Comparison of ENCODE assay signal across 26 cellular contexts in the genomic region with DNA sequence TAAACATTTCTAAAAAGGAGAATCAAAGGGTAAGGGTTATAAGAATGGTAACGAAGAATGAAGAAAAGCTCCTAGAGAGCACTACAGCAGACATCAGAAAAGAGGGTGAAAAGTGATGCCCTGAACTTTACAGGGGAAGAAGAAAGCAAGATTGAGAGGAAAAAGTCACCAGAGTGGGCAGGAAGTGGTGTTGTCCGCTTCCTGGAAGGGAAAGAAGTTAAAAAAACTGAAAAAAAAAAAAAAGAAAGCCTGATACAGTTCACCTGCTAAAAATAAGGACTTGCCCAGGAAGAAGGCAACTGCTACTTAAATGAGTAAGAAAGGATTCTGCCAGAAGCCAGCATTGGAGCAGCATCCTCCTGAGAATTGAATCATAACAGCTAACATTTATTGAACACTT.
DNase-seq lines count a peak whose midpoint lies in the region; ATAC-seq and TF ChIP-seq lines count a peak whose summit lies in the region.
"Had no signal": no experiment of that assay in that cellular context is flagged by ENCODE, and none has a peak within 500 bp of the region (broad histone marks: within the 10 kb centered on the region; RNA-seq: fewer than 3 reads in every experiment).

No MANE protein-coding gene starts in this region.

- H3K79me1 ChIP-seq in H9 (ENCODE audit: insufficient read depth, low read depth, low read length, poor library complexity, severe bottlenecking): no peaks in the 10 kb centered on the region

- no peaks in the 10 kb centered on the region for H3K23me2 ChIP-seq in H9 (ENCODE audit: insufficient read length, low read depth, low read length, poor library complexity, severe bottlenecking)

- no peak for TF ChIP-seq CTCF in H9 (conservative IDR thresholded peaks at IDR 0.05)

- H2AK5ac ChIP-seq in H9 (ENCODE audit: insufficient read length, low read length): no peak overlapping the region

- H3K79me2 ChIP-seq in H9 (ENCODE audit: insufficient read depth, low read length): no peaks in the 10 kb centered on the region

- H2AFZ ChIP-seq in H9 (ENCODE audit: low read length): no peak overlapping the region

- peak; percentile 53 for DNase-seq in activated CD8-positive, alpha-beta memory T cell treated with anti-CD3 and anti-CD28 coated beads, Interleukin-2, amount 10 ng/mL, durations not matched to agents 7 days and 5 days
- no peak for DNase-seq in activated CD8-positive, alpha-beta memory T cell treated with anti-CD3 and anti-CD28 coated beads, Interleukin-2, amount 50 U/mL, for 48 hours
- peak; percentile 71 for DNase-seq in Jurkat, Clone E6-1 (ENCODE audit: low read depth, low spot score)
- no peak for DNase-seq in activated T-helper 1 cell treated with anti-CD3 and anti-CD28 coated beads, Interleukin-12 subunit alpha, Interleukin-12 subunit beta, Interleukin-2, Interleukin-4 antibody, amounts not matched to agents 30 ng/mL and 10 ng/mL and 1 ng/mL, durations not matched to agents 14 hours and 24 hours and 36 hours (ENCODE audit: low spot score)
- DNase-seq in natural killer cell treated with Interleukin-12 subunit alpha and Interleukin-12 subunit beta and Interleukin-15 and Interleukin-18, amount 100 ng/mL, for 72 hours (ENCODE audit: low spot score): peak; percentile 72
- DNase-seq in H9: no peak
- DNase-seq in kidney glomerular epithelial cell (lab: John Stamatoyannopoulos, UW): no peak
- DNase-seq in Kasumi-1 (lab: John Stamatoyannopoulos, UW): no peak
- DNase-seq: amygdala; DMS53; GDM1; Karpas-422; kidney; NCI-H1694 treated with DMSO at 0.1 percent for 48 hours; NCI-H2171; NCI-H524; NK-92 treated with Interleukin-12 subunit alpha and Interleukin-12 subunit beta, amount 100 ng/mL, for 24 hours; SHP77; stomach; T1000; tibial artery had no signal

- peaks cover 19% of the 10 kb centered on the region for H3K4me1 Mint-ChIP-seq in activated CD8-positive, alpha-beta memory T cell treated with anti-CD3 and anti-CD28 coated beads, Interleukin-2, amount 10 ng/mL, durations not matched to agents 7 days and 5 days
- H3K4me1 Mint-ChIP-seq in activated T-helper 1 cell treated with anti-CD3 and anti-CD28 coated beads, Interleukin-12 subunit alpha, Interleukin-12 subunit beta, Interleukin-2, Interleukin-4 antibody, amounts not matched to agents 30 ng/mL and 10 ng/mL and 1 ng/mL, durations not matched to agents 14 hours and 24 hours and 36 hours (ENCODE audit: low read depth): peaks cover 21% of the 10 kb centered on the region
- peaks cover 44 to 48% of the 10 kb centered on the region in 2 donors for H3K4me1 Mint-ChIP-seq in natural killer cell treated with Interleukin-12 subunit alpha and Interleukin-12 subunit beta and Interleukin-15 and Interleukin-18, amount 100 ng/mL, for 72 hours (ENCODE audit: low read depth in 2 of 2)
- no peaks in the 10 kb centered on the region for H3K4me1 Mint-ChIP-seq in H9

- no peak overlapping the region for H4K8ac ChIP-seq in H9 (replicated peaks; ENCODE audit: insufficient read length, low read depth, low read length)

- H3K9ac ChIP-seq in H9 (ENCODE audit: extremely low read depth, insufficient read length, low read length): no peak overlapping the region

- no peak overlapping the region for H3K4me3 ChIP-seq in Jurkat, Clone E6-1 (ENCODE audit: low read length)
- H3K4me3 ChIP-seq: A549, stomach, tibial artery had no signal

- H3T11ph ChIP-seq in H9 (ENCODE audit: low read length): no peak overlapping the region

- H2BK12ac ChIP-seq in H9 (ENCODE audit: insufficient read length, low read depth, low read length): no peak overlapping the region

- no CpG with 5 or more reads among the region's 2 CpGs for WGBS in H9 (ENCODE audit: extremely low coverage, insufficient read length, low lambda C conversion rate)

- H3K9me3 Mint-ChIP-seq in activated CD8-positive, alpha-beta memory T cell treated with anti-CD3 and anti-CD28 coated beads, Interleukin-2, amount 10 ng/mL, durations not matched to agents 7 days and 5 days (ENCODE audit: low read depth): no peaks in the 10 kb centered on the region
- H3K9me3 Mint-ChIP-seq in activated T-helper 1 cell treated with anti-CD3 and anti-CD28 coated beads, Interleukin-12 subunit alpha, Interleukin-12 subunit beta, Interleukin-2, Interleukin-4 antibody, amounts not matched to agents 30 ng/mL and 10 ng/mL and 1 ng/mL, durations not matched to agents 14 hours and 24 hours and 36 hours: no peaks in the 10 kb centered on the region
- H3K9me3 Mint-ChIP-seq in natural killer cell treated with Interleukin-12 subunit alpha and Interleukin-12 subunit beta and Interleukin-15 and Interleukin-18, amount 100 ng/mL, for 72 hours: no peaks in the 10 kb centered on the region
- H3K9me3 Mint-ChIP-seq in H9: no peaks in the 10 kb centered on the region
- H3K9me3 Mint-ChIP-seq: mesothelial cell of epicardium, nephron, WTC11 had no signal

- no peak overlapping the region for H3K14ac ChIP-seq in H9 (ENCODE audit: insufficient read depth, low read length)

- no peaks in the 10 kb centered on the region for H4K20me1 ChIP-seq in H9 (ENCODE audit: control insufficient read depth, insufficient read depth, insufficient read length)

- H3K27me3 Mint-ChIP-seq in activated CD8-positive, alpha-beta memory T cell treated with anti-CD3 and anti-CD28 coated beads, Interleukin-2, amount 10 ng/mL, durations not matched to agents 7 days and 5 days: no peaks in the 10 kb centered on the region
- peaks cover 5% of the 10 kb centered on the region for H3K27me3 Mint-ChIP-seq in activated T-helper 1 cell treated with anti-CD3 and anti-CD28 coated beads, Interleukin-12 subunit alpha, Interleukin-12 subunit beta, Interleukin-2, Interleukin-4 antibody, amounts not matched to agents 30 ng/mL and 10 ng/mL and 1 ng/mL, durations not matched to agents 14 hours and 24 hours and 36 hours (ENCODE audit: insufficient read depth)
- H3K27me3 Mint-ChIP-seq in natural killer cell treated with Interleukin-12 subunit alpha and Interleukin-12 subunit beta and Interleukin-15 and Interleukin-18, amount 100 ng/mL, for 72 hours: no peaks in the 10 kb centered on the region
- no peaks in the 10 kb centered on the region for H3K27me3 Mint-ChIP-seq in H9 (ENCODE audit: low read depth)

- H2BK120ac ChIP-seq in H9 (ENCODE audit: low read depth, low read length, poor library complexity, severe bottlenecking): no peak overlapping the region

- no peaks in the 10 kb centered on the region for H3K9me3 ChIP-seq in H9 (ENCODE audit: control insufficient read depth, low read depth, low read length)
- H3K9me3 ChIP-seq: A549, stomach, tibial artery had no signal

- H2BK5ac ChIP-seq in H9 (ENCODE audit: insufficient read length, low read length): no peak overlapping the region

- H3K4ac ChIP-seq in H9 (ENCODE audit: low read depth, low read length): no peak overlapping the region

- intact Hi-C loops in activated T-helper 1 cell treated with anti-CD3 and anti-CD28 coated beads, Interleukin-12 subunit alpha, Interleukin-12 subunit beta, Interleukin-2, Interleukin-4 antibody, amounts not matched to agents 30 ng/mL and 10 ng/mL and 1 ng/mL, durations not matched to agents 14 hours and 24 hours and 36 hours (cut with micrococcal nuclease): no loop called here

- no peak overlapping the region for H3K23ac ChIP-seq in H9 (ENCODE audit: insufficient read length, low read depth, low read length)

- no peak overlapping the region for H4K91ac ChIP-seq in H9 (ENCODE audit: insufficient read length, low read depth, low read length)

- no peaks in the 10 kb centered on the region for H3K4me1 ChIP-seq in H9 (ENCODE audit: insufficient read depth, low read length)
- H3K4me1 ChIP-seq: A549, stomach, tibial artery had no signal

- H3K27ac ChIP-seq in H9 (ENCODE audit: insufficient read length, low read depth, low read length): no peak overlapping the region
- H3K27ac ChIP-seq: A549, HL-60, stomach, tibial artery had no signal

- H3K36me3 Mint-ChIP-seq in activated CD8-positive, alpha-beta memory T cell treated with anti-CD3 and anti-CD28 coated beads, Interleukin-2, amount 10 ng/mL, durations not matched to agents 7 days and 5 days: no peaks in the 10 kb centered on the region
- H3K36me3 Mint-ChIP-seq in activated T-helper 1 cell treated with anti-CD3 and anti-CD28 coated beads, Interleukin-12 subunit alpha, Interleukin-12 subunit beta, Interleukin-2, Interleukin-4 antibody, amounts not matched to agents 30 ng/mL and 10 ng/mL and 1 ng/mL, durations not matched to agents 14 hours and 24 hours and 36 hours (ENCODE audit: low read depth): no peaks in the 10 kb centered on the region
- H3K36me3 Mint-ChIP-seq in natural killer cell treated with Interleukin-12 subunit alpha and Interleukin-12 subunit beta and Interleukin-15 and Interleukin-18, amount 100 ng/mL, for 72 hours: no peaks in the 10 kb centered on the region
- no peaks in the 10 kb centered on the region for H3K36me3 Mint-ChIP-seq in H9 (ENCODE audit: insufficient read depth in 1 of 3, low read depth in 3 of 3)
- H3K36me3 Mint-ChIP-seq: mesothelial cell of epicardium, WTC11 had no signal

- CTCF ChIA-PET in activated CD8-positive, alpha-beta memory T cell treated with anti-CD3 and anti-CD28 coated beads, Interleukin-2, amount 10 ng/mL, durations not matched to agents 7 days and 5 days (lab: Charles Lee): no interaction called here

- peak; percentile 67 for ATAC-seq in activated CD8-positive, alpha-beta memory T cell treated with anti-CD3 and anti-CD28 coated beads, Interleukin-2, amount 10 ng/mL, durations not matched to agents 7 days and 5 days
- ATAC-seq in natural killer cell treated with Interleukin-12 subunit alpha and Interleukin-12 subunit beta and Interleukin-15 and Interleukin-18, amount 100 ng/mL, for 72 hours: peak; percentile 77 to 78
- ATAC-seq: A549, WTC11 had no signal

- no peak overlapping the region for H3K4me3 Mint-ChIP-seq in activated CD8-positive, alpha-beta memory T cell treated with anti-CD3 and anti-CD28 coated beads, Interleukin-2, amount 10 ng/mL, durations not matched to agents 7 days and 5 days
- peak overlapping the region; percentile 4 for H3K4me3 Mint-ChIP-seq in activated T-helper 1 cell treated with anti-CD3 and anti-CD28 coated beads, Interleukin-12 subunit alpha, Interleukin-12 subunit beta, Interleukin-2, Interleukin-4 antibody, amounts not matched to agents 30 ng/mL and 10 ng/mL and 1 ng/mL, durations not matched to agents 14 hours and 24 hours and 36 hours
- H3K4me3 Mint-ChIP-seq in natural killer cell treated with Interleukin-12 subunit alpha and Interleukin-12 subunit beta and Interleukin-15 and Interleukin-18, amount 100 ng/mL, for 72 hours: peak overlapping the region; percentile 68
- H3K4me3 Mint-ChIP-seq in H9: no peak overlapping the region
- H3K4me3 Mint-ChIP-seq: mesothelial cell of epicardium, nephron, WTC11 had no signal

- H2BK20ac ChIP-seq in H9 (ENCODE audit: low read depth, low read length, poor library complexity, severe bottlenecking): no peak overlapping the region

- no peak overlapping the region for H3K18ac ChIP-seq in H9 (ENCODE audit: insufficient read length, low read depth, low read length)

- no peak overlapping the region for H2BK15ac ChIP-seq in H9 (ENCODE audit: low read depth, low read length)

- peak overlapping the region; percentile 2 for H3K27ac Mint-ChIP-seq in activated CD8-positive, alpha-beta memory T cell treated with anti-CD3 and anti-CD28 coated beads, Interleukin-2, amount 10 ng/mL, durations not matched to agents 7 days and 5 days
- peak overlapping the region; percentile 13 for H3K27ac Mint-ChIP-seq in activated T-helper 1 cell treated with anti-CD3 and anti-CD28 coated beads, Interleukin-12 subunit alpha, Interleukin-12 subunit beta, Interleukin-2, Interleukin-4 antibody, amounts not matched to agents 30 ng/mL and 10 ng/mL and 1 ng/mL, durations not matched to agents 14 hours and 24 hours and 36 hours
- peak overlapping the region; percentile 72 to 77 for H3K27ac Mint-ChIP-seq in natural killer cell treated with Interleukin-12 subunit alpha and Interleukin-12 subunit beta and Interleukin-15 and Interleukin-18, amount 100 ng/mL, for 72 hours
- H3K27ac Mint-ChIP-seq in H9: 0 out of 7 replicates have a peak overlapping the region, but pooled peaks of 1 of the 3 experiments have one; percentile 3
- H3K27ac Mint-ChIP-seq: mesothelial cell of epicardium, nephron, WTC11 had no signal

- no peak overlapping the region for H4K5ac ChIP-seq in H9 (ENCODE audit: insufficient read length, low read depth, low read length)

- H3K56ac ChIP-seq in H9 (ENCODE audit: insufficient read length, low read depth, low read length): no peak overlapping the region

- H3K27me3 ChIP-seq in H9 (ENCODE audit: insufficient read depth, low read length): no peaks in the 10 kb centered on the region
- H3K27me3 ChIP-seq: stomach, tibial artery had no signal

- no peak overlapping the region for H3K4me2 ChIP-seq in H9 (ENCODE audit: insufficient read depth, insufficient read length, low read length)
- H3K4me2 ChIP-seq: A549 had no signal

Comparison
In these comparisons a context has a peak if more than half of its experiments do, and no peak if none do; other contexts are left out.
1. DNase-seq: peak in activated CD8-positive, alpha-beta memory T cell treated with anti-CD3 and anti-CD28 coated beads, Interleukin-2, amount 10 ng/mL, durations not matched to agents 7 days and 5 days (single experiment), Jurkat, Clone E6-1 (single experiment) and natural killer cell treated with Interleukin-12 subunit alpha and Interleukin-12 subunit beta and Interleukin-15 and Interleukin-18, amount 100 ng/mL, for 72 hours (single experiment); none in activated CD8-positive, alpha-beta memory T cell treated with anti-CD3 and anti-CD28 coated beads, Interleukin-2, amount 50 U/mL, for 48 hours (single experiment), activated T-helper 1 cell treated with anti-CD3 and anti-CD28 coated beads, Interleukin-12 subunit alpha, Interleukin-12 subunit beta, Interleukin-2, Interleukin-4 antibody, amounts not matched to agents 30 ng/mL and 10 ng/mL and 1 ng/mL, durations not matched to agents 14 hours and 24 hours and 36 hours (single experiment), H9 (single experiment), kidney glomerular epithelial cell (single experiment) and Kasumi-1 (0 of 2).
2. H3K4me3 Mint-ChIP-seq: peak in activated T-helper 1 cell treated with anti-CD3 and anti-CD28 coated beads, Interleukin-12 subunit alpha, Interleukin-12 subunit beta, Interleukin-2, Interleukin-4 antibody, amounts not matched to agents 30 ng/mL and 10 ng/mL and 1 ng/mL, durations not matched to agents 14 hours and 24 hours and 36 hours (single experiment) and natural killer cell treated with Interleukin-12 subunit alpha and Interleukin-12 subunit beta and Interleukin-15 and Interleukin-18, amount 100 ng/mL, for 72 hours (single experiment); none in activated CD8-positive, alpha-beta memory T cell treated with anti-CD3 and anti-CD28 coated beads, Interleukin-2, amount 10 ng/mL, durations not matched to agents 7 days and 5 days (single experiment) and H9 (0 of 2).